In genomic region chr21:7813475-7813874, GRCh38 we compare ENCODE assay signal across 7 cellular contexts.
DNase-seq lines count a peak whose midpoint lies in the region; ATAC-seq, FAIRE-seq and TF ChIP-seq lines count a peak whose summit lies in the region.
"Not testable (repeated sequence)": the region's sequence is repeated elsewhere in the genome, so short reads cannot be mapped to it uniquely, and the experiment has no call there.

No MANE protein-coding gene starts in this region.

- intact Hi-C loops in CD8-positive, alpha-beta T cell (cut with DNase I, micrococcal nuclease); Panc1 (cut with micrococcal nuclease; ENCODE audit: unreplicated experiment); GM12878 (cut with micrococcal nuclease; ENCODE audit: unreplicated experiment); left ventricle myocardium superior (cut with micrococcal nuclease); psoas muscle (cut with DNase I): not testable (repeated sequence)

- BruUV-seq in Panc1 (replicated peaks; lab: Mats Ljungman, UMichigan); GM12878 (replicated peaks; lab: Mats Ljungman, UMichigan): not testable (repeated sequence)

- not testable (repeated sequence) for H3K9me3 ChIP-seq in CD8-positive, alpha-beta T cell (ENCODE audit: low read length); Panc1 (ENCODE audit: control insufficient read depth, insufficient read depth, low read depth, low read length); GM12878 (replicated peaks; ENCODE audit: control insufficient read depth, insufficient read depth, low read length); psoas muscle

- not testable (repeated sequence) for H3K9me3 Mint-ChIP-seq in CD8-positive, alpha-beta T cell; memory B cell

- TF ChIP-seq RAD21 in GM12878 (IDR thresholded peaks at IDR 0.05; ENCODE audit: insufficient read depth, low read depth, low read length), result not testable (repeated sequence)

- H3K4me1 ChIP-seq in CD8-positive, alpha-beta T cell (ENCODE audit: insufficient read depth, low read length); Panc1 (ENCODE audit: control insufficient read depth, insufficient read depth, low read length); GM12878 (ENCODE audit: control insufficient read depth, insufficient read depth, low read length); psoas muscle: not testable (repeated sequence)

- not testable (repeated sequence) for H3K36me3 ChIP-seq in CD8-positive, alpha-beta T cell (ENCODE audit: insufficient read depth, low read length); Panc1 (ENCODE audit: control insufficient read depth, insufficient read depth, low read length); GM12878 (ENCODE audit: control insufficient read depth in 2 of 2, insufficient read depth in 2 of 2, low read length in 1 of 2); psoas muscle (ENCODE audit: insufficient read depth in 1 of 2, low read depth in 1 of 2)

- POLR2A ChIA-PET in CD8-positive, alpha-beta T cell (lab: Charles Lee); Panc1 (lab: Charles Lee); GM12878 (lab: Charles Lee): not testable (repeated sequence)

- H3K4me3 Mint-ChIP-seq in CD8-positive, alpha-beta T cell; memory B cell: not testable (repeated sequence)

- SMC1A ChIA-PET in GM12878 (lab: Charles Lee; ENCODE audit: uncharacterized antibody, unreplicated experiment), result not testable (repeated sequence)

- in situ Hi-C loops in Panc1 (cut with HindIII; ENCODE audit: low pct_unique_long_range_greater_than_20kb, low sequenced_read_pairs); GM12878 (cut with MboI): not testable (repeated sequence)

- DNase-seq in CD8-positive, alpha-beta T cell; Panc1 (ENCODE audit: low read depth, low spot score); GM12878 (ENCODE audit: low read depth, low spot score); left ventricle myocardium superior; memory B cell (ENCODE audit: low spot score in 2 of 2); psoas muscle: not testable (repeated sequence)

- not testable (repeated sequence) for H3K4me3 ChIP-seq in CD8-positive, alpha-beta T cell (ENCODE audit: low read depth, low read length); Panc1 (ENCODE audit: low read depth in 2 of 2, low read length in 2 of 2); GM12878; psoas muscle

- TF ChIP-seq POLR2A in GM12878 (IDR thresholded peaks at IDR 0.05; ENCODE audit: low read depth, low read length), result not testable (repeated sequence)

- not testable (repeated sequence) for H3K36me3 Mint-ChIP-seq in CD8-positive, alpha-beta T cell; memory B cell

- H3K9ac ChIP-seq in GM12878 (ENCODE audit: control insufficient read depth, insufficient read depth, low read length), result not testable (repeated sequence)

- H4K20me1 ChIP-seq in GM12878 (ENCODE audit: control insufficient read depth, insufficient read depth), result not testable (repeated sequence)

- H3K4me1 Mint-ChIP-seq in CD8-positive, alpha-beta T cell (ENCODE audit: low read depth); memory B cell: not testable (repeated sequence)

- H3K4me2 ChIP-seq in GM12878 (ENCODE audit: control insufficient read depth, insufficient read depth), result not testable (repeated sequence)

- not testable (repeated sequence) for H3K27me3 ChIP-seq in CD8-positive, alpha-beta T cell (ENCODE audit: insufficient read depth, low read length); Panc1 (ENCODE audit: control insufficient read depth, insufficient read depth, low read length); GM12878 (replicated peaks in 1 of 2; ENCODE audit: control insufficient read depth in 2 of 2, insufficient read depth in 2 of 2, low read length in 1 of 2); psoas muscle (ENCODE audit: insufficient read depth in 3 of 3, low read length in 2 of 3)

- not testable (repeated sequence) for H3K27me3 Mint-ChIP-seq in CD8-positive, alpha-beta T cell (ENCODE audit: low read depth); memory B cell

- H2AFZ ChIP-seq in GM12878 (ENCODE audit: control insufficient read depth, low read depth, low read length), result not testable (repeated sequence)

- not testable (repeated sequence) for H3K79me2 ChIP-seq in GM12878 (ENCODE audit: control insufficient read depth, insufficient read depth, low read length)

- RAD21 ChIA-PET in GM12878 (lab: Charles Lee; ENCODE audit: unreplicated experiment), result not testable (repeated sequence)

- FAIRE-seq in GM12878 (lab: Jason Lieb, UNC), result not testable (repeated sequence)

- not testable (repeated sequence) for H3K27ac Mint-ChIP-seq in CD8-positive, alpha-beta T cell; memory B cell

- no CpG with 5 or more reads among the region's 4 CpGs for WGBS in GM12878 (ENCODE audit: insufficient coverage, insufficient replicate concordance, low lambda C conversion rate, missing lambda C conversion rate)
- WGBS in psoas muscle, 3 donors, result no CpG with 5 or more reads among the region's 4 CpGs

- CTCF ChIA-PET in CD8-positive, alpha-beta T cell (lab: Charles Lee); Panc1 (lab: Charles Lee); GM12878 (lab: Yijun Ruan, JAX): not testable (repeated sequence)

- peak; percentile 40 for ATAC-seq in CD8-positive, alpha-beta T cell
- ATAC-seq in Panc1, result peak; percentile 78; the same call in 1 of the 2 replicates
- peak; percentile 48 to 66 for ATAC-seq in activated CD4-positive, CD25-positive, alpha-beta regulatory T cell treated with anti-CD3 and anti-CD28 coated beads, Interleukin-2, amount 50 U/mL, for 24 hours
- ATAC-seq in GM12878, result peak; percentile 85
- peak; percentile 51 for ATAC-seq in left ventricle myocardium superior
- peak; percentile 60 for ATAC-seq in memory B cell (ENCODE audit: low read depth)
- ATAC-seq in psoas muscle, result peak in 3 of 4 donors; percentile 61 to 66 (median 63)

- TF ChIP-seq CTCF in CD8-positive, alpha-beta T cell (IDR thresholded peaks at IDR 0.05); Panc1 (IDR thresholded peaks at IDR 0.05); GM12878 (IDR thresholded peaks at IDR 0.05 in 2 of 3, conservative IDR thresholded peaks at IDR 0.05 in 1 of 3; ENCODE audit: control insufficient read depth in 2 of 3, extremely low read depth in 1 of 3, insufficient read depth in 1 of 3, low read depth in 3 of 3, low read length in 3 of 3); psoas muscle (IDR thresholded peaks at IDR 0.05): not testable (repeated sequence)

- not testable (repeated sequence) for H3K27ac ChIP-seq in CD8-positive, alpha-beta T cell (ENCODE audit: low read depth, low read length); Panc1 (ENCODE audit: low read length); GM12878 (ENCODE audit: control insufficient read depth, insufficient read depth); psoas muscle

- not testable (repeated sequence) for TF ChIP-seq EP300 in GM12878 (IDR thresholded peaks at IDR 0.05; ENCODE audit: borderline replicate concordance in 1 of 2, control insufficient read depth in 1 of 2, low read depth in 2 of 2, low read length in 2 of 2)
